In the genomic region with DNA sequence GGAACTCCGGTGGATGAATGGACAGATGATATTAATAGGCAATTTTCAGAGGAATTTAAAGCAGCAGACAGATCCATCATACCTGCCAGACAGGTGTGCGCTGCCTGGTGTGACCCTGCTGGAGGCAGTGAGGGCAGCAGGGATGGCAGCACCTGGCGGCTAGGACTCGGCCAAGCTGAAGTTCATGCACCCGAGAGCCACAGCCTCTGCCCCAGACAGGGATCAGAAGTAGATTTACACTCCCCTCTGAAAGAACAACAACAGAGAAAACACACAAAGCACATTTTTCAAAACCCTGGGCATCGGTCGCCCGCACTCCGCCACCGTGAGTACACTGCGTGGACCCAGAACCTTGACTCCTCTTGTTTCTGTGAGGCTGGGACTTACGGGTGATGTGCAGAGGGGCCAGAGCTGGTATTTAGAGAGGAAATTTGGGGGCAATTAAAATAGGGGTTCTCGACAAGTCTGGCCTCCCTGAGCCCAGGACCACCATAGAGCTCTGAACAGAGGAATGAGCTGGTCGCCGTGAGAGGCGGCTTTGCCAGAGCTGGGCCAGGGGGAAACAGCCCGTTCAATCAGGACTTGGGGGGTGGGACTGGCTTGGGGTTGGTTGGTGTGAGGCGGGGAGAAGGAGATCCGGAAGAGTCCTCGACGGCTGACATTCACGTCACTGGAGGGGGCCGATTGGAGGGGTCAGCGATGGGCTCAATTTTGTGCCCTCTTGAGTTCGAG, we compare ENCODE assay signal across 22 cellular contexts.
DNase-seq lines count a peak whose midpoint lies in the region; ATAC-seq and TF ChIP-seq lines count a peak whose summit lies in the region.
"Had no signal": no experiment of that assay in that cellular context is flagged by ENCODE, and none has a peak within 500 bp of the region (broad histone marks: within the 10 kb centered on the region; RNA-seq: fewer than 3 reads in every experiment).

No MANE protein-coding gene starts in this region.

- H3K27me3 ChIP-seq in GM23338 (ENCODE audit: insufficient read depth): no peaks in the 10 kb centered on the region
- H3K27me3 ChIP-seq: BLaER1 treated with 17β-estradiol and CSF1 and Interleukin-3, amounts not matched to agents 10 nM and 100 nM had no signal

- no peak overlapping the region for H3K4me2 ChIP-seq in GM23338
- H3K4me2 ChIP-seq: BLaER1 treated with 17β-estradiol and CSF1 and Interleukin-3, amounts not matched to agents 10 nM and 100 nM; KMS-11 had no signal

- no peaks in the 10 kb centered on the region for H3F3A ChIP-seq in GM23338 (replicated peaks; ENCODE audit: low read depth)

- no peak overlapping the region for H2AFZ ChIP-seq in GM23338

- H3K36me3 Mint-ChIP-seq in GM23338 (ENCODE audit: low read depth): no peaks in the 10 kb centered on the region
- no peaks in the 10 kb centered on the region for H3K36me3 Mint-ChIP-seq in glutamatergic neuron (ENCODE audit: unreplicated experiment)
- no peaks in the 10 kb centered on the region for H3K36me3 Mint-ChIP-seq in T-helper 2 cell treated with Interferon-gamma antibody and Interleukin-4, amounts not matched to agents 5 μg/mL and 100 μg/mL, for 36 hours (ENCODE audit: low read depth)
- H3K36me3 Mint-ChIP-seq: naive B cell had no signal

- H3K4me1 ChIP-seq in GM23338 (ENCODE audit: insufficient read depth): no peaks in the 10 kb centered on the region
- H3K4me1 ChIP-seq: HAP-1 had no signal

- no peaks in the 10 kb centered on the region for H3K9me2 ChIP-seq in GM23338 (ENCODE audit: insufficient read depth)

- no peaks in the 10 kb centered on the region for H3K36me3 ChIP-seq in GM23338 (ENCODE audit: insufficient read depth)
- H3K36me3 ChIP-seq: BLaER1 treated with 17β-estradiol and CSF1 and Interleukin-3, amounts not matched to agents 10 nM and 100 nM; HAP-1 had no signal

- H3K27me3 Mint-ChIP-seq in GM23338 (ENCODE audit: insufficient read depth, low read depth, poor library complexity) (peaks cover 3% of the 10 kb centered on the region), glutamatergic neuron (ENCODE audit: unreplicated experiment) (peaks cover 4% of the 10 kb centered on the region)
- no peaks in the 10 kb centered on the region for H3K27me3 Mint-ChIP-seq in T-helper 2 cell treated with Interferon-gamma antibody and Interleukin-4, amounts not matched to agents 5 μg/mL and 100 μg/mL, for 36 hours (ENCODE audit: low read depth)

- H3K79me2 ChIP-seq in GM23338 (replicated peaks; ENCODE audit: insufficient read depth): no peaks in the 10 kb centered on the region

- H3K27ac ChIP-seq in GM23338 (ENCODE audit: low read depth): no peak overlapping the region
- H3K27ac ChIP-seq: BLaER1 treated with 17β-estradiol and CSF1 and Interleukin-3, amounts not matched to agents 10 nM and 100 nM; KMS-11 had no signal

- H3K9me3 Mint-ChIP-seq in GM23338: no peaks in the 10 kb centered on the region
- H3K9me3 Mint-ChIP-seq in glutamatergic neuron (ENCODE audit: unreplicated experiment): peaks cover 4% of the 10 kb centered on the region
- no peaks in the 10 kb centered on the region for H3K9me3 Mint-ChIP-seq in T-helper 2 cell treated with Interferon-gamma antibody and Interleukin-4, amounts not matched to agents 5 μg/mL and 100 μg/mL, for 36 hours
- H3K9me3 Mint-ChIP-seq: naive B cell had no signal

- no peak overlapping the region for H3K4me3 Mint-ChIP-seq in GM23338
- H3K4me3 Mint-ChIP-seq in glutamatergic neuron (ENCODE audit: unreplicated experiment): no peak overlapping the region
- H3K4me3 Mint-ChIP-seq in T-helper 2 cell treated with Interferon-gamma antibody and Interleukin-4, amounts not matched to agents 5 μg/mL and 100 μg/mL, for 36 hours: no peak overlapping the region
- H3K4me3 Mint-ChIP-seq: naive B cell had no signal

- intact Hi-C loops in sciatic nerve (cut with DNase I): no loop called here

- no peak for ATAC-seq in activated CD4-positive, CD25-positive, alpha-beta regulatory T cell treated with anti-CD3 and anti-CD28 coated beads, Interleukin-2, amount 50 U/mL, for 24 hours
- ATAC-seq in GM23338: no peak
- no peak for ATAC-seq in sciatic nerve
- no peak for ATAC-seq in omental fat pad (ENCODE audit: low FRiP score)

- peak; percentile 12 for DNase-seq in activated CD4-positive, CD25-positive, alpha-beta regulatory T cell treated with anti-CD3 and anti-CD28 coated beads, Interleukin-2, amount 50 U/mL, for 72 hours
- DNase-seq in GM23338 (ENCODE audit: low spot score) (no peak), glutamatergic neuron (no peak), sciatic nerve (ENCODE audit: low spot score) (peak; percentile 47), iPS-NIHi11 (ENCODE audit: low spot score) (no peak), omental fat pad (ENCODE audit: low spot score) (no peak)
- no peak for DNase-seq in T-helper 2 cell treated with Interferon-gamma antibody and Interleukin-4, amounts not matched to agents 5 μg/mL and 100 μg/mL, for 36 hours (ENCODE audit: low spot score)
- DNase-seq: activated CD4-positive, alpha-beta T cell treated with anti-CD3 and anti-CD28 coated beads for 4 hours; activated gamma-delta T cell; Calu3; foreskin melanocyte; kidney; naive B cell; NCI-H1930; NCI-H446; small intestine; stimulated activated CD4-positive, alpha-beta T cell treated with anti-CD3 and anti-CD28 coated beads, Interleukin-4, amount 100 ng/mL, for 1 hour had no signal

- H3K4me1 Mint-ChIP-seq in GM23338 (peaks cover 2% of the 10 kb centered on the region; the same call in 1 of the 3 replicates), glutamatergic neuron (ENCODE audit: low read depth, unreplicated experiment) (peaks cover 49% of the 10 kb centered on the region)
- H3K4me1 Mint-ChIP-seq in T-helper 2 cell treated with Interferon-gamma antibody and Interleukin-4, amounts not matched to agents 5 μg/mL and 100 μg/mL, for 36 hours (ENCODE audit: low read depth): no peaks in the 10 kb centered on the region

- H3K4me3 ChIP-seq in GM23338: no peak overlapping the region
- H3K4me3 ChIP-seq: BLaER1 treated with 17β-estradiol and CSF1 and Interleukin-3, amounts not matched to agents 10 nM and 100 nM; HAP-1 had no signal

- H3K27ac Mint-ChIP-seq in GM23338: 0 out of 2 replicates have a peak overlapping the region, but pooled peaks have one; percentile 38
- H3K27ac Mint-ChIP-seq in glutamatergic neuron (ENCODE audit: unreplicated experiment): peak overlapping the region; percentile 17
- no peak overlapping the region for H3K27ac Mint-ChIP-seq in T-helper 2 cell treated with Interferon-gamma antibody and Interleukin-4, amounts not matched to agents 5 μg/mL and 100 μg/mL, for 36 hours
- H3K27ac Mint-ChIP-seq: progenitor cell of endocrine pancreas had no signal

- no peaks in the 10 kb centered on the region for H4K20me1 ChIP-seq in GM23338 (replicated peaks; ENCODE audit: insufficient read depth)
- H4K20me1 ChIP-seq: BLaER1 treated with 17β-estradiol and CSF1 and Interleukin-3, amounts not matched to agents 10 nM and 100 nM had no signal

- TF ChIP-seq CTCF in GM23338 (conservative IDR thresholded peaks at IDR 0.05; ENCODE audit: low read depth in 2 of 2): no peak
- no peak for TF ChIP-seq CTCF in glutamatergic neuron (IDR thresholded peaks at IDR 0.05; ENCODE audit: partially characterized antibody, unreplicated experiment)
- no peak for TF ChIP-seq CTCF in omental fat pad (IDR thresholded peaks at IDR 0.05)

TF ChIP-seq in GM23338, 12 proteins besides CTCF, POLR2A, EP300 and RAD21:
- no peak for TF ChIP-seq NANOG (IDR thresholded peaks at IDR 0.05; ENCODE audit: borderline replicate concordance)
- no peak for TF ChIP-seq EZH2phosphoT487 (IDR thresholded peaks at IDR 0.05; ENCODE audit: unreplicated experiment)
- TF ChIP-seq EZH2 (IDR thresholded peaks at IDR 0.05; ENCODE audit: low read depth, unreplicated experiment): no peak
- TF ChIP-seq REST (IDR thresholded peaks at IDR 0.05; ENCODE audit: unreplicated experiment): no peak
- TF ChIP-seq CREB1 (CRISPR knock-in tag; IDR thresholded peaks at IDR 0.05; ENCODE audit: low read depth): no peak
- TF ChIP-seq JUNB (IDR thresholded peaks at IDR 0.05; ENCODE audit: unreplicated experiment): no peak
- TF ChIP-seq STAT1 (IDR thresholded peaks at IDR 0.05; ENCODE audit: unreplicated experiment): no peak

Comparison
In these comparisons a context has a peak if more than half of its experiments do, and no peak if none do; other contexts are left out.
1. DNase-seq: peak in activated CD4-positive, CD25-positive, alpha-beta regulatory T cell treated with anti-CD3 and anti-CD28 coated beads, Interleukin-2, amount 50 U/mL, for 72 hours (single experiment) and sciatic nerve (single experiment); none in GM23338 (single experiment), glutamatergic neuron (single experiment), iPS-NIHi11 (single experiment), T-helper 2 cell treated with Interferon-gamma antibody and Interleukin-4, amounts not matched to agents 5 μg/mL and 100 μg/mL, for 36 hours (single experiment) and omental fat pad (single experiment).